ENCODE assay signal across 2 cellular contexts in the genomic region with DNA sequence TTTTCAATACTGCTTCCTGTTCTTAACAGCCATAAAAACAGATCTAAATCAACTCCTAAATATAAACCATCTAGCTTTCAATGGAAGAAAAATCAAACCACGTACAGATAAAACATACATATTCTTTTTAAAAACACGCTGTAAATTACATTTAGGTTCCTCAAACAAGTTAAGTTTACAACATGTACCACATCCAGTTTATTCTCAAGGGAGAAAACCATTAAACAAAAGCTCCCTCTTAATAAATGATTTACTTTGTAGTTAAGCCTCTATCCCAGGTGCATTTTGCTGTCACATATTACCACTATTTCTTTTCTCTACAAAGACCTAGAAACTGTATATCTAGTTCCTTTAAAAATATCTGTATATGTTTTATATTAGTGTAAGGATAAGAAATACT.
TF ChIP-seq lines count a peak whose summit lies in the region.

No MANE protein-coding gene starts in this region.

TF ChIP-seq in SK-N-SH, 30 proteins besides CTCF, POLR2A, EP300 and RAD21 (continued from another document):
- TF ChIP-seq, protein P1, sequence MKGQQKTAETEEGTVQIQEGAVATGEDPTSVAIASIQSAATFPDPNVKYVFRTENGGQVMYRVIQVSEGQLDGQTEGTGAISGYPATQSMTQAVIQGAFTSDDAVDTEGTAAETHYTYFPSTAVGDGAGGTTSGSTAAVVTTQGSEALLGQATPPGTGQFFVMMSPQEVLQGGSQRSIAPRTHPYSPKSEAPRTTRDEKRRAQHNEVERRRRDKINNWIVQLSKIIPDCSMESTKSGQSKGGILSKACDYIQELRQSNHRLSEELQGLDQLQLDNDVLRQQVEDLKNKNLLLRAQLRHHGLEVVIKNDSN (IDR thresholded peaks at IDR 0.05; ENCODE audit: borderline replicate concordance, low read depth): no peak
- TF ChIP-seq JUND (IDR thresholded peaks at IDR 0.05): no peak
- TF ChIP-seq YY1 (IDR thresholded peaks at IDR 0.05; ENCODE audit: low read depth): no peak
- TF ChIP-seq, protein P2, sequence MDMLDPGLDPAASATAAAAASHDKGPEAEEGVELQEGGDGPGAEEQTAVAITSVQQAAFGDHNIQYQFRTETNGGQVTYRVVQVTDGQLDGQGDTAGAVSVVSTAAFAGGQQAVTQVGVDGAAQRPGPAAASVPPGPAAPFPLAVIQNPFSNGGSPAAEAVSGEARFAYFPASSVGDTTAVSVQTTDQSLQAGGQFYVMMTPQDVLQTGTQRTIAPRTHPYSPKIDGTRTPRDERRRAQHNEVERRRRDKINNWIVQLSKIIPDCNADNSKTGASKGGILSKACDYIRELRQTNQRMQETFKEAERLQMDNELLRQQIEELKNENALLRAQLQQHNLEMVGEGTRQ (IDR thresholded peaks at IDR 0.05; ENCODE audit: borderline replicate concordance, low read depth, low read length): no peak
- TF ChIP-seq FOSL2 (IDR thresholded peaks at IDR 0.05; ENCODE audit: borderline replicate concordance, low read depth): no peak
- TF ChIP-seq TCF12 (IDR thresholded peaks at IDR 0.05): no peak
- TF ChIP-seq FOXM1 (IDR thresholded peaks at IDR 0.05; ENCODE audit: low read depth): no peak

TF ChIP-seq in SK-N-SH treated with all-trans-retinoic acid at 6 μM for 48 hours, 23 proteins besides CTCF, POLR2A, EP300 and RAD21 (continued from another document):
- TF ChIP-seq ZFP3 (CRISPR knock-in tag; IDR thresholded peaks at IDR 0.05) (no peak), ARNTL (CRISPR knock-in tag; IDR thresholded peaks at IDR 0.05; ENCODE audit: borderline replicate concordance, low read depth) (no peak), OSR1 (CRISPR knock-in tag; IDR thresholded peaks at IDR 0.05) (no peak), TCF4 (CRISPR knock-in tag; IDR thresholded peaks at IDR 0.05; ENCODE audit: borderline replicate concordance) (no peak), GLIS3 (CRISPR knock-in tag; IDR thresholded peaks at IDR 0.05) (no peak), ZFP30 (CRISPR knock-in tag; IDR thresholded peaks at IDR 0.05) (no peak)
- TF ChIP-seq, protein P3, sequence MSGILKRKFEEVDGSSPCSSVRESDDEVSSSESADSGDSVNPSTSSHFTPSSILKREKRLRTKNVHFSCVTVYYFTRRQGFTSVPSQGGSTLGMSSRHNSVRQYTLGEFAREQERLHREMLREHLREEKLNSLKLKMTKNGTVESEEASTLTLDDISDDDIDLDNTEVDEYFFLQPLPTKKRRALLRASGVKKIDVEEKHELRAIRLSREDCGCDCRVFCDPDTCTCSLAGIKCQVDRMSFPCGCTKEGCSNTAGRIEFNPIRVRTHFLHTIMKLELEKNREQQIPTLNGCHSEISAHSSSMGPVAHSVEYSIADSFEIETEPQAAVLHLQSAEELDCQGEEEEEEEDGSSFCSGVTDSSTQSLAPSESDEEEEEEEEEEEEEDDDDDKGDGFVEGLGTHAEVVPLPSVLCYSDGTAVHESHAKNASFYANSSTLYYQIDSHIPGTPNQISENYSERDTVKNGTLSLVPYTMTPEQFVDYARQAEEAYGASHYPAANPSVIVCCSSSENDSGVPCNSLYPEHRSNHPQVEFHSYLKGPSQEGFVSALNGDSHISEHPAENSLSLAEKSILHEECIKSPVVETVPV (CRISPR knock-in tag; IDR thresholded peaks at IDR 0.05): no peak
